In genomic region chr3:2837233-2837632, GRCh38 we compare ENCODE assay signal across 16 cellular contexts.
DNase-seq lines count a peak whose midpoint lies in the region; ATAC-seq and TF ChIP-seq lines count a peak whose summit lies in the region.
"Had no signal": no experiment of that assay in that cellular context is flagged by ENCODE, and none has a peak within 500 bp of the region (broad histone marks: within the 10 kb centered on the region; RNA-seq: fewer than 3 reads in every experiment).

No MANE protein-coding gene starts in this region.

- no peaks in the 10 kb centered on the region for H3K9me3 Mint-ChIP-seq in nephron
- H3K9me3 Mint-ChIP-seq: CD4-positive, alpha-beta T cell had no signal

- H3K27ac ChIP-seq in WERI-Rb-1: no peak overlapping the region
- H3K27ac ChIP-seq in uterus: no peak overlapping the region
- H3K27ac ChIP-seq: 22Rv1; BLaER1 treated with 17β-estradiol and CSF1 and Interleukin-3, amounts not matched to agents 10 nM and 100 nM had no signal

- H3K4me3 ChIP-seq in WERI-Rb-1 (ENCODE audit: low read depth, low read length): no peak overlapping the region
- H3K4me3 ChIP-seq in uterus: no peak overlapping the region
- H3K4me3 ChIP-seq: BLaER1 treated with 17β-estradiol and CSF1 and Interleukin-3, amounts not matched to agents 10 nM and 100 nM; HAP-1 had no signal

- DNase-seq in NCI-H82 (lab: John Stamatoyannopoulos, UW) (peak; percentile 33), NCI-H82 treated with DMSO at 0.1 percent for 48 hours (lab: John Stamatoyannopoulos, UW; ENCODE audit: unreplicated experiment) (no peak), WERI-Rb-1 (peak; percentile 24), retina (peak; percentile 20), SIG-M5 treated with dmso at 0.1 percent for 504 hours (lab: John Stamatoyannopoulos, UW; ENCODE audit: unreplicated experiment) (no peak), uterus (no peak)
- DNase-seq: Calu3; CD4-positive, alpha-beta T cell; DMS79 treated with DMSO at 0.1 percent for 48 hours; EL; GOT3 had no signal

- H3K4me3 Mint-ChIP-seq in nephron: peak overlapping the region in 2 of 3 experiments; percentile 29 to 45
- H3K4me3 Mint-ChIP-seq: CD4-positive, alpha-beta T cell had no signal

- peak overlapping the region; percentile 53 to 82 (median 75) for H3K27ac Mint-ChIP-seq in nephron
- H3K27ac Mint-ChIP-seq: CD4-positive, alpha-beta T cell had no signal

- no peak for TF ChIP-seq POLR2A in uterus (IDR thresholded peaks at IDR 0.05)

- intact Hi-C loops in uterus (cut with DNase I; ENCODE audit: low total_unique reads): no loop called here

- no peaks in the 10 kb centered on the region for H3K4me1 ChIP-seq in uterus
- H3K4me1 ChIP-seq: BLaER1 treated with 17β-estradiol and CSF1 and Interleukin-3, amounts not matched to agents 10 nM and 100 nM; HAP-1 had no signal

- H3K27me3 ChIP-seq in WERI-Rb-1 (ENCODE audit: insufficient read depth, low read depth, severe bottlenecking): no peaks in the 10 kb centered on the region
- H3K27me3 ChIP-seq in uterus: no peaks in the 10 kb centered on the region
- H3K27me3 ChIP-seq: BLaER1 treated with 17β-estradiol and CSF1 and Interleukin-3, amounts not matched to agents 10 nM and 100 nM had no signal

- H3K36me3 Mint-ChIP-seq in nephron (ENCODE audit: low read depth): no peaks in the 10 kb centered on the region

- peaks cover 18% of the 10 kb centered on the region for H3K4me1 Mint-ChIP-seq in nephron

- H3K9me3 ChIP-seq in WERI-Rb-1 (ENCODE audit: severe bottlenecking) (no peaks in the 10 kb centered on the region), uterus (no peaks in the 10 kb centered on the region)
- H3K9me3 ChIP-seq: BLaER1 treated with 17β-estradiol and CSF1 and Interleukin-3, amounts not matched to agents 10 nM and 100 nM; HAP-1 had no signal

- no peak for TF ChIP-seq CTCF in WERI-Rb-1 (IDR thresholded peaks at IDR 0.05; ENCODE audit: low read depth, low read length)
- TF ChIP-seq CTCF in nephron (IDR thresholded peaks at IDR 0.05; ENCODE audit: unreplicated experiment in 3 of 3): no peak
- TF ChIP-seq CTCF in uterus (IDR thresholded peaks at IDR 0.05): no peak

- ATAC-seq in GM18519 (IDR thresholded peaks at IDR 0.05; ENCODE audit: low FRiP score, unreplicated experiment): no peak

- H3K27me3 Mint-ChIP-seq in nephron (ENCODE audit: low read depth): peaks cover 4% of the 10 kb centered on the region

- H3K36me3 ChIP-seq in WERI-Rb-1 (no peaks in the 10 kb centered on the region), uterus (no peaks in the 10 kb centered on the region)
- H3K36me3 ChIP-seq: BLaER1 treated with 17β-estradiol and CSF1 and Interleukin-3, amounts not matched to agents 10 nM and 100 nM; HAP-1 had no signal

Comparison
In these comparisons a context has a peak if more than half of its experiments do, and no peak if none do; other contexts are left out.
1. DNase-seq: peak in NCI-H82 (single experiment), WERI-Rb-1 (single experiment) and retina (single experiment); none in NCI-H82 treated with DMSO at 0.1 percent for 48 hours (single experiment), SIG-M5 treated with dmso at 0.1 percent for 504 hours (single experiment) and uterus (0 of 2).